20 cellular contexts compared by ENCODE assay signal in genomic region chr17:30401097-30401496, GRCh38. TPM values are rescaled to one million over a fixed set of nuclear protein-coding genes. Genes with fewer than 3 reads are reported as not detected.
DNase-seq lines count a peak whose midpoint lies in the region; ATAC-seq and TF ChIP-seq lines count a peak whose summit lies in the region.
"Had no signal": no experiment of that assay in that cellular context is flagged by ENCODE, and none has a peak within 500 bp of the region (broad histone marks: within the 10 kb centered on the region; RNA-seq: fewer than 3 reads in every experiment).

No MANE protein-coding gene starts in this region.

- H3K36me3 ChIP-seq in Caco-2 (ENCODE audit: control insufficient read depth, insufficient read depth, low read length), result 0 out of 2 replicates have a peak, but pooled peaks cover 2% of the 10 kb centered on the region
- no peaks in the 10 kb centered on the region for H3K36me3 ChIP-seq in suprapubic skin

- TF ChIP-seq CTCF in Caco-2 (IDR thresholded peaks at IDR 0.05; ENCODE audit: insufficient read depth in 1 of 2, low read depth in 1 of 2, low read length in 1 of 2, severe bottlenecking in 1 of 2, unreplicated experiment in 1 of 2), result no peak
- no peak for TF ChIP-seq CTCF in suprapubic skin (IDR thresholded peaks at IDR 0.05)

- peaks cover 26% of the 10 kb centered on the region for H3K36me3 Mint-ChIP-seq in Caco-2 (ENCODE audit: insufficient read depth, unreplicated experiment)

- H3K4me3 ChIP-seq in Caco-2 (ENCODE audit: low read depth, low read length) (no peak overlapping the region), suprapubic skin (no peak overlapping the region)

- TF ChIP-seq EP300 in suprapubic skin (IDR thresholded peaks at IDR 0.05), result no peak

- 85% methylated on average over 1 of the region's 1 CpG for WGBS in suprapubic skin

- H3K27ac ChIP-seq in suprapubic skin, result no peak overlapping the region
- H3K27ac ChIP-seq: C4-2B had no signal

- H3K27me3 Mint-ChIP-seq in Caco-2 (ENCODE audit: insufficient read depth, unreplicated experiment), result no peaks in the 10 kb centered on the region

- H3K9me3 ChIP-seq in Caco-2 (no peaks in the 10 kb centered on the region), suprapubic skin (no peaks in the 10 kb centered on the region)

- DNase-seq in CD1c-positive myeloid dendritic cell (ENCODE audit: extremely low spot score) (peak; percentile 9), Caco-2 (no peak), SKM-1 (lab: John Stamatoyannopoulos, UW; ENCODE audit: unreplicated experiment) (peak; percentile 40), left kidney (ENCODE audit: low read depth, low spot score) (peak; percentile 2), suprapubic skin (ENCODE audit: low spot score in 2 of 2) (no peak), anterior cingulate cortex (lab: John Stamatoyannopoulos, UW) (no peak)
- DNase-seq: ACHN, COR-L47, GDM1, H9, KG1, NCI-H1048, NCI-H1436, NCI-H1930, NCI-H2171, NCI-H446, SHP77 had no signal

- H3K27me3 ChIP-seq in Caco-2 (replicated peaks; ENCODE audit: control insufficient read depth, insufficient read depth, low read length) (no peaks in the 10 kb centered on the region), suprapubic skin (no peaks in the 10 kb centered on the region)

- H3K27ac Mint-ChIP-seq in Caco-2 (ENCODE audit: unreplicated experiment), result peak overlapping the region; percentile 6
- H3K27ac Mint-ChIP-seq: H9 had no signal

- ATAC-seq in HG02852 (IDR thresholded peaks at IDR 0.05; ENCODE audit: unreplicated experiment), result no peak
- ATAC-seq: SK-N-SH treated with all-trans-retinoic acid at 6 μM for 48 hours had no signal

- CTCF ChIA-PET in Caco-2 (lab: Charles Lee), result interaction anchor here (0.6 kb wide), 1 partner anchor 133 kb away, joined by 5 read pairs; no protein-coding TSS in a partner anchor

- H3K9me3 Mint-ChIP-seq in Caco-2 (ENCODE audit: unreplicated experiment), result no peaks in the 10 kb centered on the region
- H3K9me3 Mint-ChIP-seq: H9 had no signal

- POLR2A ChIA-PET in Caco-2 (lab: Charles Lee), result interaction anchor here (0.6 to 0.7 kb wide), 2 partner anchors 46 to 1119 kb away, joined by 4 to 6 read pairs; no protein-coding TSS in a partner anchor

- no peak overlapping the region for H3K4me3 Mint-ChIP-seq in Caco-2 (ENCODE audit: unreplicated experiment)
- H3K4me3 Mint-ChIP-seq: H9 had no signal

- no peak for TF ChIP-seq POLR2A in suprapubic skin (IDR thresholded peaks at IDR 0.05)

- BruUV-seq in Caco-2 (replicated peaks; lab: Mats Ljungman, UMichigan), result no TSS peak

- intact Hi-C loops in Caco-2 (cut with micrococcal nuclease; ENCODE audit: unreplicated experiment), result no loop called here

- H3K4me1 ChIP-seq in Caco-2 (peaks cover 47% of the 10 kb centered on the region), suprapubic skin (no peaks in the 10 kb centered on the region)

- H3K4me1 Mint-ChIP-seq in Caco-2 (ENCODE audit: low read depth, unreplicated experiment), result peaks cover 34% of the 10 kb centered on the region

RNA-seq across cellular contexts. Expression of gene CPD, which starts 22.4 kb away (rescaled TPM):
- total RNA-seq in Caco-2 (2022) (127 and 149 TPM in 2 replicates), suprapubic skin (10 to 100 TPM; 38.9 to 60.5 (median 49.4) TPM)

Comparison
In these comparisons a context has a peak if more than half of its experiments do, and no peak if none do; other contexts are left out.
1. DNase-seq: peak in CD1c-positive myeloid dendritic cell (single experiment), SKM-1 (single experiment) and left kidney (single experiment); none in Caco-2 (0 of 2), suprapubic skin (0 of 2) and anterior cingulate cortex (0 of 58).